ENCODE assay signal across 13 cellular contexts in genomic region chr10:114151486-114151885, GRCh38. TPM values are rescaled to one million over a fixed set of nuclear protein-coding genes. Genes with fewer than 3 reads are reported as not detected.
A peak's percentile ranks its signal among the peaks of the same experiment; 100 is the strongest.
DNase-seq lines count a peak whose midpoint lies in the region; ATAC-seq and TF ChIP-seq lines count a peak whose summit lies in the region.
"Had no signal": no experiment of that assay in that cellular context is flagged by ENCODE, and none has a peak within 500 bp of the region (broad histone marks: within the 10 kb centered on the region; RNA-seq: fewer than 3 reads in every experiment).

No MANE protein-coding gene starts in this region.

- no peak overlapping the region for H3K27ac Mint-ChIP-seq in activated CD4-positive, alpha-beta T cell treated with anti-CD3 and anti-CD28 coated beads for 36 hours
- peak overlapping the region; percentile 35 for H3K27ac Mint-ChIP-seq in stimulated activated effector memory CD8-positive, alpha-beta T cell treated with anti-CD3 and anti-CD28 coated beads, Interleukin-12 subunit alpha, Interleukin-12 subunit beta, amount 100 ng/mL, for 72 hours
- H3K27ac Mint-ChIP-seq: nephron had no signal

- DNase-seq in activated CD4-positive, alpha-beta T cell treated with anti-CD3 and anti-CD28 coated beads for 36 hours, result no peak
- no peak for DNase-seq in activated CD4-positive, alpha-beta T cell treated with anti-CD3 and anti-CD28 coated beads for 1 hour
- peak; percentile 83 for DNase-seq in RWPE1 (ENCODE audit: low spot score)
- peak; percentile 60 for DNase-seq in fibroblast of peridontal ligament (ENCODE audit: extremely low read depth)
- no peak for DNase-seq in stimulated activated effector memory CD8-positive, alpha-beta T cell treated with anti-CD3 and anti-CD28 coated beads, Interleukin-12 subunit alpha, Interleukin-12 subunit beta, amount 100 ng/mL, for 72 hours (ENCODE audit: low spot score in 2 of 2)
- DNase-seq in cardiac septum (ENCODE audit: low spot score), result no peak
- DNase-seq in Peyer's patch, result no peak
- DNase-seq: caudate nucleus, substantia nigra had no signal

- POLR2A ChIA-PET in activated CD4-positive, alpha-beta T cell treated with anti-CD3 and anti-CD28 coated beads for 36 hours (lab: Charles Lee), result no interaction called here
- POLR2A ChIA-PET in RWPE1 (lab: Yijun Ruan, JAX; ENCODE audit: low non-redundant PET), result no interaction called here

- no peak overlapping the region for H3K27ac ChIP-seq in RWPE1
- H3K27ac ChIP-seq in Peyer's patch, result no peak overlapping the region
- H3K27ac ChIP-seq: 22Rv1, SK-N-MC had no signal

- H3K9me3 ChIP-seq in Peyer's patch, result no peaks in the 10 kb centered on the region

- peaks cover 0 to 61% (median 0%) of the 10 kb centered on the region in 3 donors for H3K36me3 ChIP-seq in Peyer's patch

- no peaks in the 10 kb centered on the region for H3K9me3 Mint-ChIP-seq in activated CD4-positive, alpha-beta T cell treated with anti-CD3 and anti-CD28 coated beads for 36 hours (ENCODE audit: low read depth)
- no peaks in the 10 kb centered on the region for H3K9me3 Mint-ChIP-seq in stimulated activated effector memory CD8-positive, alpha-beta T cell treated with anti-CD3 and anti-CD28 coated beads, Interleukin-12 subunit alpha, Interleukin-12 subunit beta, amount 100 ng/mL, for 72 hours

- no peaks in the 10 kb centered on the region for H3K4me1 ChIP-seq in Peyer's patch

- H3K27me3 Mint-ChIP-seq in activated CD4-positive, alpha-beta T cell treated with anti-CD3 and anti-CD28 coated beads for 36 hours, result no peaks in the 10 kb centered on the region

- no peak overlapping the region for H3K4me3 Mint-ChIP-seq in activated CD4-positive, alpha-beta T cell treated with anti-CD3 and anti-CD28 coated beads for 36 hours
- H3K4me3 Mint-ChIP-seq in stimulated activated effector memory CD8-positive, alpha-beta T cell treated with anti-CD3 and anti-CD28 coated beads, Interleukin-12 subunit alpha, Interleukin-12 subunit beta, amount 100 ng/mL, for 72 hours, result no peak overlapping the region
- H3K4me3 Mint-ChIP-seq: nephron had no signal

- TF ChIP-seq CTCF in RWPE1 (conservative IDR thresholded peaks at IDR 0.05; ENCODE audit: low read depth) (no peak), Peyer's patch (IDR thresholded peaks at IDR 0.05) (no peak)

- no peak overlapping the region for H3K4me3 ChIP-seq in Peyer's patch
- H3K4me3 ChIP-seq: SK-N-MC had no signal

- peaks cover 31% of the 10 kb centered on the region for H3K36me3 Mint-ChIP-seq in activated CD4-positive, alpha-beta T cell treated with anti-CD3 and anti-CD28 coated beads for 36 hours (ENCODE audit: low read depth)
- H3K36me3 Mint-ChIP-seq in stimulated activated effector memory CD8-positive, alpha-beta T cell treated with anti-CD3 and anti-CD28 coated beads, Interleukin-12 subunit alpha, Interleukin-12 subunit beta, amount 100 ng/mL, for 72 hours, result peaks cover 96% of the 10 kb centered on the region

- H3K4me1 Mint-ChIP-seq in activated CD4-positive, alpha-beta T cell treated with anti-CD3 and anti-CD28 coated beads for 36 hours, result no peaks in the 10 kb centered on the region
- H3K4me1 Mint-ChIP-seq in stimulated activated effector memory CD8-positive, alpha-beta T cell treated with anti-CD3 and anti-CD28 coated beads, Interleukin-12 subunit alpha, Interleukin-12 subunit beta, amount 100 ng/mL, for 72 hours, result peaks cover 19% of the 10 kb centered on the region
- H3K4me1 Mint-ChIP-seq: nephron had no signal

- H3K27me3 ChIP-seq in Peyer's patch, result no peaks in the 10 kb centered on the region

- CTCF ChIA-PET in activated CD4-positive, alpha-beta T cell treated with anti-CD3 and anti-CD28 coated beads for 36 hours (lab: Charles Lee), result interaction anchor here (0.6 kb wide), 1 partner anchor 8 kb away, joined by 3 read pairs; no protein-coding TSS in a partner anchor
- CTCF ChIA-PET in RWPE1 (lab: Yijun Ruan, JAX), result no interaction called here

- no peak for TF ChIP-seq POLR2A in Peyer's patch (IDR thresholded peaks at IDR 0.05)

- ATAC-seq in activated CD4-positive, alpha-beta T cell treated with anti-CD3 and anti-CD28 coated beads for 36 hours, result peak; percentile 74
- ATAC-seq in stimulated activated effector memory CD8-positive, alpha-beta T cell treated with anti-CD3 and anti-CD28 coated beads, Interleukin-12 subunit alpha, Interleukin-12 subunit beta, amount 100 ng/mL, for 72 hours, result peak; percentile 89
- no peak for ATAC-seq in GM21526 (IDR thresholded peaks at IDR 0.05; ENCODE audit: low FRiP score, unreplicated experiment)

- intact Hi-C loops in activated CD4-positive, alpha-beta T cell treated with anti-CD3 and anti-CD28 coated beads for 36 hours (cut with DNase I, micrococcal nuclease), result no loop called here
- intact Hi-C loops in cardiac septum (cut with DNase I), result no loop called here

RNA-seq across cellular contexts. Expression of gene CCDC186, which starts 22.5 kb away (rescaled TPM):
- 10 to 100 TPM in 1 of 2 experiments, 1 to 10 TPM in 1; 9.1 to 13.9 TPM for total RNA-seq in activated CD4-positive, alpha-beta T cell treated with anti-CD3 and anti-CD28 coated beads for 36 hours
- total RNA-seq in cardiac septum, result 19.5 TPM
- total RNA-seq in Peyer's patch, result 10 to 100 TPM; 30.5 to 68.0 (median 50.9) TPM

RNA-seq across cellular contexts. Expression of gene TDRD1, which starts 27.7 kb away (rescaled TPM):
- total RNA-seq in activated CD4-positive, alpha-beta T cell treated with anti-CD3 and anti-CD28 coated beads for 36 hours, result under 1 TPM; 0.21 to 0.25 TPM
- 1.2 TPM for total RNA-seq in cardiac septum
- total RNA-seq in Peyer's patch, result 1 to 10 TPM in 1 of 4 donors, not detected in 3; 1.7 TPM

Comparison
In these comparisons a context has a peak if more than half of its experiments do, and no peak if none do; other contexts are left out.
1. DNase-seq: peak in RWPE1 (single experiment) and fibroblast of peridontal ligament (single experiment); none in activated CD4-positive, alpha-beta T cell treated with anti-CD3 and anti-CD28 coated beads for 36 hours (single experiment), activated CD4-positive, alpha-beta T cell treated with anti-CD3 and anti-CD28 coated beads for 1 hour (single experiment), stimulated activated effector memory CD8-positive, alpha-beta T cell treated with anti-CD3 and anti-CD28 coated beads, Interleukin-12 subunit alpha, Interleukin-12 subunit beta, amount 100 ng/mL, for 72 hours (0 of 2), cardiac septum (single experiment) and Peyer's patch (0 of 3).